Comparison of ENCODE assay signal across 12 cellular contexts in the genomic region with DNA sequence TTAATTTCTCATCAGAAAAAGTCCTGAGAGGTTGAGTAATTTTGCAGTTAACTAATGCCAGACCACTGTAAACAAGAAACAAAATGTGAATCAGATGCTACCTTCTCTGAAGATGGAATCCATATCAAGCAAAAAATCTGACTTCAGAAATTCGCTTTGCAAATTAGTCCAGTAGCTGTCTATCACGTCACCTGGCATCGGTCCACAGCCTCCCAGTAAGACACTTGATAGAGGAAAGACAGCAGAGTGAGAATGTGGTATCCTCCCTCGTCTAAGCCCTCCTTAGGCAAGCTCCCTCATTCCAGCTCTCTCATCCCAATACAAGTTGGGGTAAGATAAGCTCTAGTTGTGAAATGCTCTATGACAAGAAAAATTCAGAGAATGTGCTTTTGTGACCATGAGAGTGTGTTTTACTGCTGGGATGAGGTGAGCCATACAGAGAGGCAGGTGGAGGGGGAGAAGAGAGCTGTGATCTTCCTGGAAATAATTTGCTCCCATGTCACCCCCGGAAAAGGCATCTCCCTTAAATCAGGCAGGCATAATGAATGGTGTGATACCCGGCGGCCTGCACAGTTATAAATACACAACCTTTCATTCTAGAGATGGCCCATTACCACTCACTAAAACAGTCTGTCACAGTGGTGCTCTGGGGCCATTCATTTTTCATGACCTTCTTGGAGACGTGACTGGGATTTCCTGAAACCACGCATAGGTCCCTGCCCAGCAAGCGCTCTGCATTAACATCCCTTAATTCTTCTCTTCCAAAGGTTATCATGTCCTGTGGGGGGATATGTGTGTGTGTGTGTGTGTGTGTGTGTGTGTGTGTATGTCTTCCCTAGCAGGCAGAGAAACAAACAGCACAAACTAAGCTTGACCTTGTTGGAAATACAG.
A peak's percentile ranks its signal among the peaks of the same experiment; 100 is the strongest.
DNase-seq lines count a peak whose midpoint lies in the region; ATAC-seq, FAIRE-seq and TF ChIP-seq lines count a peak whose summit lies in the region.
"Had no signal": no experiment of that assay in that cellular context is flagged by ENCODE, and none has a peak within 500 bp of the region (broad histone marks: within the 10 kb centered on the region; RNA-seq: fewer than 3 reads in every experiment).

No MANE protein-coding gene starts in this region.

- DNase-seq in left ventricle myocardium superior (peak; percentile 33), Right ventricle myocardium inferior (ENCODE audit: missing footprints) (no peak), adrenal gland (peak in 4 of 7 donors; percentile 30 to 43 (median 32)), kidney tubule cell (ENCODE audit: low spot score) (peak; percentile 86), urothelium cell line (ENCODE audit: low spot score) (peak; percentile 50), NCI-H187 (lab: John Stamatoyannopoulos, UW) (no peak), putamen (ENCODE audit: low spot score) (no peak)
- DNase-seq in naive thymus-derived CD4-positive, alpha-beta T cell, result no peak
- DNase-seq: activated B cell treated with CpG ODN at 0.5 μM for 24 hours; activated naive CD8-positive, alpha-beta T cell treated with anti-CD3 and anti-CD28 coated beads, Interleukin-2, amount 10 ng/mL, durations not matched to agents 7 days and 5 days; CD4-positive, CD25-positive, alpha-beta regulatory T cell had no signal

- H3K4me3 Mint-ChIP-seq in naive thymus-derived CD4-positive, alpha-beta T cell, result no peak overlapping the region
- H3K4me3 Mint-ChIP-seq: activated B cell treated with CpG ODN at 0.5 μM for 24 hours; activated naive CD8-positive, alpha-beta T cell treated with anti-CD3 and anti-CD28 coated beads, Interleukin-2, amount 10 ng/mL, durations not matched to agents 7 days and 5 days; CD4-positive, CD25-positive, alpha-beta regulatory T cell had no signal

- peak; percentile 80 for FAIRE-seq in urothelium cell line (lab: Jason Lieb, UNC)

- no peak overlapping the region for H3K4me3 ChIP-seq in adrenal gland
- no peak overlapping the region for H3K4me3 ChIP-seq in naive thymus-derived CD4-positive, alpha-beta T cell (ENCODE audit: low read length)
- H3K4me3 ChIP-seq: heart left ventricle had no signal

- CTCF ChIA-PET in naive thymus-derived CD4-positive, alpha-beta T cell (lab: Charles Lee), result interaction anchor here (0.6 kb wide), 1 partner anchor 92 kb away, joined by 3 read pairs; no protein-coding TSS in a partner anchor

- no peak for TF ChIP-seq CTCF in adrenal gland (IDR thresholded peaks at IDR 0.05)

- 70 to 78% (median 75%) methylated on average over 10 of the region's 10 CpGs for WGBS in adrenal gland, 4 donors

- peaks cover 16 to 47% of the 10 kb centered on the region in 2 donors for H3K4me1 ChIP-seq in adrenal gland (replicated peaks in 1 of 2)
- H3K4me1 ChIP-seq in naive thymus-derived CD4-positive, alpha-beta T cell (ENCODE audit: control insufficient read depth in 2 of 2, insufficient read depth in 2 of 2, low read length in 2 of 2), result no peaks in the 10 kb centered on the region

- no peaks in the 10 kb centered on the region for H3K27me3 Mint-ChIP-seq in naive thymus-derived CD4-positive, alpha-beta T cell
- H3K27me3 Mint-ChIP-seq: activated B cell treated with CpG ODN at 0.5 μM for 24 hours; activated naive CD8-positive, alpha-beta T cell treated with anti-CD3 and anti-CD28 coated beads, Interleukin-2, amount 10 ng/mL, durations not matched to agents 7 days and 5 days; CD4-positive, CD25-positive, alpha-beta regulatory T cell had no signal

- peaks cover 0 to 6% (median 0%) of the 10 kb centered on the region in 11 donors for H3K9me3 Mint-ChIP-seq in naive thymus-derived CD4-positive, alpha-beta T cell
- H3K9me3 Mint-ChIP-seq: activated B cell treated with CpG ODN at 0.5 μM for 24 hours; activated naive CD8-positive, alpha-beta T cell treated with anti-CD3 and anti-CD28 coated beads, Interleukin-2, amount 10 ng/mL, durations not matched to agents 7 days and 5 days had no signal

- intact Hi-C loops in left ventricle myocardium superior (cut with micrococcal nuclease), result no loop called here
- intact Hi-C loops in Right ventricle myocardium inferior (cut with DNase I), result loop anchor here (5.0 kb wide), 1 partner anchor 238 kb away; no protein-coding TSS in a partner anchor
- intact Hi-C loops in adrenal gland (cut with DNase I), result loop anchor here in 1 of 2 donors (10.0 kb wide), 1 partner anchor 131 kb away; no protein-coding TSS in a partner anchor
- intact Hi-C loops in naive thymus-derived CD4-positive, alpha-beta T cell (cut with micrococcal nuclease), result no loop called here

- no peaks in the 10 kb centered on the region for H3K36me3 ChIP-seq in adrenal gland (replicated peaks in 1 of 2)
- H3K36me3 ChIP-seq in naive thymus-derived CD4-positive, alpha-beta T cell (ENCODE audit: control insufficient read depth in 2 of 3, insufficient read depth in 3 of 3, low read length in 3 of 3), result no peaks in the 10 kb centered on the region
- H3K36me3 ChIP-seq: heart left ventricle had no signal

- TF ChIP-seq POLR2A in adrenal gland (IDR thresholded peaks at IDR 0.05), result no peak

- POLR2A ChIA-PET in naive thymus-derived CD4-positive, alpha-beta T cell (lab: Charles Lee), result no interaction called here

- no peaks in the 10 kb centered on the region for H3K9me3 ChIP-seq in adrenal gland (replicated peaks in 1 of 3)
- no peaks in the 10 kb centered on the region for H3K9me3 ChIP-seq in naive thymus-derived CD4-positive, alpha-beta T cell (ENCODE audit: control insufficient read depth in 2 of 3, low read length in 3 of 3)
- H3K9me3 ChIP-seq: heart left ventricle had no signal

- H3K4me1 Mint-ChIP-seq in naive thymus-derived CD4-positive, alpha-beta T cell, result no peaks in the 10 kb centered on the region
- H3K4me1 Mint-ChIP-seq: activated B cell treated with CpG ODN at 0.5 μM for 24 hours; activated naive CD8-positive, alpha-beta T cell treated with anti-CD3 and anti-CD28 coated beads, Interleukin-2, amount 10 ng/mL, durations not matched to agents 7 days and 5 days; CD4-positive, CD25-positive, alpha-beta regulatory T cell had no signal

- peak overlapping the region in 1 of 5 donors; percentile 64 for H3K27ac ChIP-seq in adrenal gland
- no peak overlapping the region for H3K27ac ChIP-seq in naive thymus-derived CD4-positive, alpha-beta T cell (ENCODE audit: low read depth, low read length)
- H3K27ac ChIP-seq: heart left ventricle had no signal

- ATAC-seq in left ventricle myocardium superior (no peak), Right ventricle myocardium inferior (no peak)
- no peak for ATAC-seq in naive thymus-derived CD4-positive, alpha-beta T cell

- H3K27ac Mint-ChIP-seq in naive thymus-derived CD4-positive, alpha-beta T cell, result no peak overlapping the region
- H3K27ac Mint-ChIP-seq: activated B cell treated with CpG ODN at 0.5 μM for 24 hours; activated naive CD8-positive, alpha-beta T cell treated with anti-CD3 and anti-CD28 coated beads, Interleukin-2, amount 10 ng/mL, durations not matched to agents 7 days and 5 days; CD4-positive, CD25-positive, alpha-beta regulatory T cell had no signal

- no peaks in the 10 kb centered on the region for H3K36me3 Mint-ChIP-seq in naive thymus-derived CD4-positive, alpha-beta T cell
- H3K36me3 Mint-ChIP-seq: activated naive CD8-positive, alpha-beta T cell treated with anti-CD3 and anti-CD28 coated beads, Interleukin-2, amount 10 ng/mL, durations not matched to agents 7 days and 5 days; CD4-positive, CD25-positive, alpha-beta regulatory T cell had no signal

- H3K27me3 ChIP-seq in adrenal gland, result no peaks in the 10 kb centered on the region
- no peaks in the 10 kb centered on the region for H3K27me3 ChIP-seq in naive thymus-derived CD4-positive, alpha-beta T cell (ENCODE audit: control insufficient read depth in 2 of 2, insufficient read depth in 2 of 2, low read length in 2 of 2)
- H3K27me3 ChIP-seq: heart left ventricle had no signal

Comparison
In these comparisons a context has a peak if more than half of its experiments do, and no peak if none do; other contexts are left out.
1. DNase-seq: peak in left ventricle myocardium superior (single experiment), adrenal gland (4 of 7), kidney tubule cell (single experiment) and urothelium cell line (single experiment); none in Right ventricle myocardium inferior (single experiment), NCI-H187 (0 of 2), putamen (single experiment) and naive thymus-derived CD4-positive, alpha-beta T cell (0 of 9).